13 cellular contexts compared by ENCODE assay signal in the genomic region with DNA sequence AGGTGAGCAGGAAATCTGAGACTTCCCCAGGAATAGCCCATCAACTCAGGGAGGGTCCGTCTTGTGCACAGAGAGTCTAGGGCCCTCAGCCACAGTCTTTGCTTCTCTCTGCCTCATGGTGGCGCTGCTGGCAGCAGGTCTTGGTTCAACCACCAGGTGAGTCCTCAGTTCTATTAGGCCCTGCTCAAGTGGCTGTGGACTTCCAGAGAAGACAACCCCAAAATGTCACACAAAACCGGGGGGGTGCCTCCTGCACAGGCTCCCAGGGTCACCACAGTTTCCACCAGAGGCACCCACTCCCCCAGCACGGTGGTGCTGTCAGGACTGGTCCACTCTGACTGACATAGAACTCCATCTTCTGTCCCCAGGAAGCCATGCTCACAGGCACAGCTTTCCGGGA. TPM values are rescaled to one million over a fixed set of nuclear protein-coding genes. Genes with fewer than 3 reads are reported as not detected.
DNase-seq lines count a peak whose midpoint lies in the region; ATAC-seq and TF ChIP-seq lines count a peak whose summit lies in the region.
"Had no signal": no experiment of that assay in that cellular context is flagged by ENCODE, and none has a peak within 500 bp of the region (broad histone marks: within the 10 kb centered on the region; RNA-seq: fewer than 3 reads in every experiment).

No MANE protein-coding gene starts in this region.

- no peak overlapping the region for H3K4me3 ChIP-seq in GM06990 (replicated peaks; ENCODE audit: low read depth, low read length)
- H3K4me3 ChIP-seq: dorsolateral prefrontal cortex had no signal

- no peak for ATAC-seq in HG03097 (IDR thresholded peaks at IDR 0.05; ENCODE audit: low FRiP score, unreplicated experiment)
- no peak for ATAC-seq in HG03280 (IDR thresholded peaks at IDR 0.05; ENCODE audit: unreplicated experiment)

- no peaks in the 10 kb centered on the region for H3K27me3 ChIP-seq in GM06990 (replicated peaks; ENCODE audit: control insufficient read depth, insufficient read depth, low read length)

- DNase-seq in 8988T (peak; percentile 70), GM06990 (ENCODE audit: extremely low read depth, insufficient read length) (no peak), SK-MEL-5 (ENCODE audit: low read depth, low spot score) (peak; percentile 51), islet precursor cell (peak; percentile 63), T1000 (lab: John Stamatoyannopoulos, UW) (no peak), anterior cingulate cortex (lab: John Stamatoyannopoulos, UW) (no peak)
- DNase-seq: mesenchymal stem cell; NCI-H446 treated with DMSO at 0.1 percent for 48 hours; stimulated activated CD4-positive, alpha-beta T cell treated with anti-CD3 and anti-CD28 coated beads, Interleukin-1b, Interleukin-23, amount 100 ng/mL, for 48 hours had no signal

- in situ Hi-C loops in SK-MEL-5 (cut with HindIII; ENCODE audit: low pct_unique_long_range_greater_than_20kb, low sequenced_read_pairs), result no loop called here

- H3K36me3 ChIP-seq in GM06990 (ENCODE audit: control insufficient read depth, insufficient read depth, low read length), result no peaks in the 10 kb centered on the region

- TF ChIP-seq CTCF in GM06990 (IDR thresholded peaks at IDR 0.05; ENCODE audit: insufficient read depth, low read length, poor library complexity, severe bottlenecking), result peak; percentile 57

RNA-seq across cellular contexts. Expression of gene CHRNG, which starts 2.4 kb away (rescaled TPM):
- total RNA-seq in SK-MEL-5 (2014; rRNA removed; shearing (Covaris generic)), result not detected in 2 replicates
- not detected in 2 replicates for polyA plus RNA-seq in SK-MEL-5 (2015; cell fraction: cytosol; rRNA removed)
- not detected in 2 replicates for polyA plus RNA-seq in SK-MEL-5 (2015; cell fraction: nucleus; rRNA removed)
- total RNA-seq: Daoy, dorsolateral prefrontal cortex had no signal

RNA-seq across cellular contexts. Expression of gene CHRND, which starts 11.1 kb away (rescaled TPM):
- total RNA-seq in SK-MEL-5 (2014; rRNA removed; shearing (Covaris generic)), result 0.13 TPM in 1 of 2 replicates, not detected in the other
- not detected in 2 replicates for polyA plus RNA-seq in SK-MEL-5 (2015; cell fraction: cytosol; rRNA removed)
- polyA plus RNA-seq in SK-MEL-5 (2015; cell fraction: nucleus; rRNA removed), result not detected in 2 replicates
- total RNA-seq: Daoy had no signal

RNA-seq across cellular contexts. Expression of gene TIGD1, which starts 13.3 kb away (rescaled TPM):
- total RNA-seq in SK-MEL-5 (2014; rRNA removed; shearing (Covaris generic)), result 4.1 and 4.7 TPM in 2 replicates
- polyA plus RNA-seq in SK-MEL-5 (2015; cell fraction: cytosol; rRNA removed), result 3.5 and 4.3 TPM in 2 replicates
- polyA plus RNA-seq in SK-MEL-5 (2015; cell fraction: nucleus; rRNA removed), result 28.2 and 50.4 TPM in 2 replicates

RNA-seq across cellular contexts. Expression of gene EIF4E2, which starts 13.4 kb away (rescaled TPM):
- total RNA-seq in SK-MEL-5 (2014; rRNA removed; shearing (Covaris generic)), result 52.7 and 71.2 TPM in 2 replicates
- polyA plus RNA-seq in SK-MEL-5 (2015; cell fraction: cytosol; rRNA removed), result 43.8 and 47.7 TPM in 2 replicates
- 66.3 and 70.6 TPM in 2 replicates for polyA plus RNA-seq in SK-MEL-5 (2015; cell fraction: nucleus; rRNA removed)

RNA-seq across cellular contexts. Expression of gene PRSS56, which starts 16.9 kb away (rescaled TPM):
- total RNA-seq in SK-MEL-5 (2014; rRNA removed; shearing (Covaris generic)), result not detected in 2 replicates
- polyA plus RNA-seq in SK-MEL-5 (2015; cell fraction: cytosol; rRNA removed), result not detected in 2 replicates
- not detected in 2 replicates for polyA plus RNA-seq in SK-MEL-5 (2015; cell fraction: nucleus; rRNA removed)
- total RNA-seq: Daoy had no signal

Comparison
In these comparisons a context has a peak if more than half of its experiments do, and no peak if none do; other contexts are left out.
1. DNase-seq: peak in 8988T (single experiment), SK-MEL-5 (single experiment) and islet precursor cell (single experiment); none in GM06990 (single experiment), T1000 (single experiment) and anterior cingulate cortex (0 of 58).